18 cellular contexts compared by ENCODE assay signal in genomic region chrX:13638826-13639225, GRCh38. TPM values are rescaled to one million over a fixed set of nuclear protein-coding genes. Genes with fewer than 3 reads are reported as not detected.
DNase-seq lines count a peak whose midpoint lies in the region; ATAC-seq, FAIRE-seq and TF ChIP-seq lines count a peak whose summit lies in the region.
"Had no signal": no experiment of that assay in that cellular context is flagged by ENCODE, and none has a peak within 500 bp of the region (broad histone marks: within the 10 kb centered on the region; RNA-seq: fewer than 3 reads in every experiment).

No MANE protein-coding gene starts in this region.

- no peak overlapping the region for H3K27ac Mint-ChIP-seq in astrocyte (ENCODE audit: unreplicated experiment)
- peak overlapping the region; percentile 5 for H3K27ac Mint-ChIP-seq in type B pancreatic cell
- H3K27ac Mint-ChIP-seq: CD4-positive, alpha-beta memory T cell; HFFc6 had no signal

- DNase-seq in EH (ENCODE audit: low read depth) (peak; percentile 26), astrocyte (ENCODE audit: low read depth) (no peak), left colon (no peak), type B pancreatic cell (ENCODE audit: extremely low spot score, unreplicated experiment) (no peak), ascending aorta (ENCODE audit: low spot score in 2 of 2) (no peak), T-helper 2 cell (no peak), DMS 273 treated with DMSO at 0.1 percent for 48 hours (lab: John Stamatoyannopoulos, UW) (no peak)
- DNase-seq: BE2C; CD4-positive, alpha-beta memory T cell; GOT3; HCEC 1CT; HFFc6 had no signal

- H3K4me1 ChIP-seq in astrocyte (ENCODE audit: insufficient read depth, low read length) (no peaks in the 10 kb centered on the region), ascending aorta (no peaks in the 10 kb centered on the region)
- H3K4me1 ChIP-seq: BE2C had no signal

- no peak overlapping the region for H3K4me3 ChIP-seq in astrocyte (ENCODE audit: insufficient read depth, low read depth, low read length)
- no peak overlapping the region for H3K4me3 ChIP-seq in ascending aorta

- ATAC-seq in left colon, result peak; percentile 28
- ATAC-seq: HepG2 had no signal

- H3K27me3 Mint-ChIP-seq in astrocyte (ENCODE audit: low read depth, unreplicated experiment) (no peaks in the 10 kb centered on the region), type B pancreatic cell (no peaks in the 10 kb centered on the region)

- H3K9ac ChIP-seq in astrocyte (ENCODE audit: low read length), result no peak overlapping the region

- intact Hi-C loops in left colon (cut with DNase I, micrococcal nuclease) (no loop called here), ascending aorta (cut with DNase I) (no loop called here)

- TF ChIP-seq CTCF in astrocyte (IDR thresholded peaks at IDR 0.05; ENCODE audit: insufficient read depth, low read depth, low read length) (no peak), type B pancreatic cell (conservative IDR thresholded peaks at IDR 0.05) (no peak), ascending aorta (IDR thresholded peaks at IDR 0.05) (no peak)

- H3K36me3 Mint-ChIP-seq in astrocyte (ENCODE audit: low read depth, unreplicated experiment), result no peaks in the 10 kb centered on the region
- no peaks in the 10 kb centered on the region for H3K36me3 Mint-ChIP-seq in type B pancreatic cell

- H3K4me3 Mint-ChIP-seq in astrocyte (ENCODE audit: unreplicated experiment) (no peak overlapping the region), type B pancreatic cell (no peak overlapping the region)
- H3K4me3 Mint-ChIP-seq: CD4-positive, alpha-beta memory T cell; HFFc6 had no signal

- H3K9me3 ChIP-seq in astrocyte (ENCODE audit: insufficient read depth, low read depth, low read length) (no peaks in the 10 kb centered on the region), ascending aorta (peaks cover 7 to 18% of the 10 kb centered on the region in 2 donors)
- H3K9me3 ChIP-seq: BE2C had no signal

- H3K79me2 ChIP-seq in astrocyte (ENCODE audit: insufficient read depth, low read length), result no peaks in the 10 kb centered on the region

- peak; percentile 37 for FAIRE-seq in astrocyte (lab: Jason Lieb, UNC)
- FAIRE-seq: A204.1, G401.6, GM12891, HepG2, HTR-8/SVneo had no signal

- no peak overlapping the region for H3K4me2 ChIP-seq in astrocyte (ENCODE audit: low read length)

- H3K4me1 Mint-ChIP-seq in astrocyte (ENCODE audit: low read depth, unreplicated experiment) (no peaks in the 10 kb centered on the region), type B pancreatic cell (ENCODE audit: unreplicated experiment) (no peaks in the 10 kb centered on the region)
- H3K4me1 Mint-ChIP-seq: CD4-positive, alpha-beta memory T cell had no signal

- H3K9me3 Mint-ChIP-seq in astrocyte (ENCODE audit: unreplicated experiment) (peaks cover 6% of the 10 kb centered on the region), type B pancreatic cell (peaks cover 8% of the 10 kb centered on the region)

- H4K20me1 ChIP-seq in astrocyte (ENCODE audit: insufficient read depth, low read length), result no peaks in the 10 kb centered on the region

- no peaks in the 10 kb centered on the region for H3K36me3 ChIP-seq in astrocyte (ENCODE audit: insufficient read depth, low read length)
- no peaks in the 10 kb centered on the region for H3K36me3 ChIP-seq in ascending aorta
- H3K36me3 ChIP-seq: BE2C had no signal

- no peak overlapping the region for H2AFZ ChIP-seq in astrocyte (ENCODE audit: low read depth, low read length)

- H3K27ac ChIP-seq in astrocyte (ENCODE audit: low read depth, low read length), result no peak overlapping the region
- H3K27ac ChIP-seq in ascending aorta, result no peak overlapping the region
- H3K27ac ChIP-seq: C4-2B had no signal

- H3K27me3 ChIP-seq in astrocyte (ENCODE audit: insufficient read depth, low read length) (no peaks in the 10 kb centered on the region), ascending aorta (no peaks in the 10 kb centered on the region)
- H3K27me3 ChIP-seq: BE2C had no signal

RNA-seq across cellular contexts. Expression of gene TCEANC, which starts 14.1 kb away (rescaled TPM):
- total RNA-seq in astrocyte, result 1.0 and 2.3 TPM in 2 replicates
- 1 to 10 TPM; 2.2 to 4.3 TPM for total RNA-seq in left colon
- total RNA-seq in type B pancreatic cell (ENCODE audit: low replicate concordance), result 2.7 and 4.6 TPM in 2 replicates
- total RNA-seq in ascending aorta, result 4.5 TPM

RNA-seq across cellular contexts. Expression of gene RAB9A, which starts 50.1 kb away (rescaled TPM):
- total RNA-seq in astrocyte (31.2 and 34.2 TPM in 2 replicates), left colon (10 to 100 TPM; 28.0 to 70.6 TPM), type B pancreatic cell (ENCODE audit: low replicate concordance) (26.4 and 43.3 TPM in 2 replicates), ascending aorta (1.5 TPM)

Comparison
In these comparisons a context has a peak if more than half of its experiments do, and no peak if none do; other contexts are left out.
1. RNA of gene RAB9A, which starts 50.1 kb away (total RNA-seq): 28.0 to 70.6 TPM in left colon, 31.2 to 34.2 TPM in astrocyte and 26.4 to 43.3 TPM in type B pancreatic cell; 1.5 TPM in ascending aorta (single experiment); every median in the first group is over 10 times any median in the second.